ENCODE assay signal across 8 cellular contexts in the genomic region with DNA sequence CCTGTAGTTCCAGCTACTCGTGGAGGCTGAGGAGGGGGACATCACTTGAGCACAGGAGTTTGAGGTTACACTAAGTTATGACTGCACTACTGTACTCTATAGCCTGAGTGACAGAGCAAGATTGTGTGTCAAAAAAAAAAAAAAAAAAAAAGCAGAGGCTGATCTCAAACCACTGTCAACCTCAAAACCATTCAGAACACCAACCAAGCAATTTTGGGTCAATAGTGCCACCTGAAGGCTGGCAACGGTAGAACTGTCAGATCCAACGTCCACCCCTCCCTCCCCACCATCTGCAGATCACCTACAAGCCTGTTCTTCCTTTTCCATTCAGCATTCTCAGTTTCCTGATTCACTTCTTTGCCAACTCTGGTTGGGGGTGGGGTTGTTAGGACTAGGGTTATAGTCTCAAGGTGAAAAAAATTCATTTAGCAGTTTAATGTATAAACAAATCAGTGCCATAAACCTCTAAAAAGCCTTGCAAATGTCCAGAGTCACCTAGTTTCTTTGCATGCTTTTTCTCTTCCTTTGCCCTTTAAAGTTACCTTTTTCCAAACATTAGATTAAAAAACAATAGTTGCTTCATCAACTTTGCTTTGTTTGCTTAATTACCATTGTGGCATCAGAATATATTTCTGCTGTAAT. TPM values are rescaled to one million over a fixed set of nuclear protein-coding genes. Genes with fewer than 3 reads are reported as not detected.
DNase-seq lines count a peak whose midpoint lies in the region; ATAC-seq and TF ChIP-seq lines count a peak whose summit lies in the region.

No MANE protein-coding gene starts in this region.

- no peak overlapping the region for H3K27ac ChIP-seq in C4-2B
- H3K27ac ChIP-seq in vagina: no peak overlapping the region

- H3K27ac Mint-ChIP-seq in activated T-helper 17 cell treated with anti-CD3 and anti-CD28 coated beads, Interleukin-2, amount 50 U/mL, for 72 hours: peak overlapping the region; percentile 97
- H3K27ac Mint-ChIP-seq in progenitor cell of endocrine pancreas: no peak overlapping the region

- peak overlapping the region; percentile 96 for H3K4me3 Mint-ChIP-seq in activated T-helper 17 cell treated with anti-CD3 and anti-CD28 coated beads, Interleukin-2, amount 50 U/mL, for 72 hours
- H3K4me3 Mint-ChIP-seq in progenitor cell of endocrine pancreas (ENCODE audit: low read depth): peak overlapping the region; percentile 36

- peaks cover 51% of the 10 kb centered on the region for H3K36me3 Mint-ChIP-seq in activated T-helper 17 cell treated with anti-CD3 and anti-CD28 coated beads, Interleukin-2, amount 50 U/mL, for 72 hours (ENCODE audit: low read depth)
- peaks cover 7% of the 10 kb centered on the region for H3K36me3 Mint-ChIP-seq in progenitor cell of endocrine pancreas (ENCODE audit: insufficient read depth)

- DNase-seq in Jurkat, Clone E6-1 (ENCODE audit: low read depth, low spot score): peak; percentile 82
- peak; percentile 63 for DNase-seq in RPMI7951 (ENCODE audit: low read depth)
- peak; percentile 63 for DNase-seq in fibroblast of villous mesenchyme (ENCODE audit: low read depth)
- peak; percentile 55 for DNase-seq in progenitor cell of endocrine pancreas (ENCODE audit: low spot score, unreplicated experiment)
- DNase-seq in vagina (ENCODE audit: extremely low spot score in 2 of 2): no peak

- no peaks in the 10 kb centered on the region for H3K9me3 Mint-ChIP-seq in activated T-helper 17 cell treated with anti-CD3 and anti-CD28 coated beads, Interleukin-2, amount 50 U/mL, for 72 hours
- H3K9me3 Mint-ChIP-seq in progenitor cell of endocrine pancreas (ENCODE audit: low read depth): no peaks in the 10 kb centered on the region

- H3K27me3 Mint-ChIP-seq in activated T-helper 17 cell treated with anti-CD3 and anti-CD28 coated beads, Interleukin-2, amount 50 U/mL, for 72 hours: no peaks in the 10 kb centered on the region
- peaks cover 7% of the 10 kb centered on the region for H3K27me3 Mint-ChIP-seq in progenitor cell of endocrine pancreas

- peaks cover 23% of the 10 kb centered on the region for H3K4me1 ChIP-seq in vagina

- TF ChIP-seq POLR2A in vagina (IDR thresholded peaks at IDR 0.05): no peak

- H3K9me3 ChIP-seq in vagina: no peaks in the 10 kb centered on the region

- peak; percentile 86 for TF ChIP-seq CTCF in C4-2B (conservative IDR thresholded peaks at IDR 0.05)
- TF ChIP-seq CTCF in fibroblast of villous mesenchyme (IDR thresholded peaks at IDR 0.05; ENCODE audit: insufficient read depth, low read depth, low read length): peak; percentile 61
- peak; percentile 72 for TF ChIP-seq CTCF in progenitor cell of endocrine pancreas (IDR thresholded peaks at IDR 0.05; ENCODE audit: unreplicated experiment)
- TF ChIP-seq CTCF in vagina (IDR thresholded peaks at IDR 0.05): peak in 2 of 3 experiments; percentile 29 to 45

- peaks cover 20% of the 10 kb centered on the region for H3K4me1 Mint-ChIP-seq in activated T-helper 17 cell treated with anti-CD3 and anti-CD28 coated beads, Interleukin-2, amount 50 U/mL, for 72 hours
- peaks cover 8% of the 10 kb centered on the region for H3K4me1 Mint-ChIP-seq in progenitor cell of endocrine pancreas (ENCODE audit: low read depth)

- peak; percentile 44 for ATAC-seq in GM18909 (IDR thresholded peaks at IDR 0.05; ENCODE audit: poor library complexity, unreplicated experiment)
- peak; percentile 33 for ATAC-seq in activated T-helper 17 cell treated with anti-CD3 and anti-CD28 coated beads, Interleukin-2, amount 50 U/mL, for 72 hours (replicated peaks)

- H3K36me3 ChIP-seq in vagina: peaks cover 0 to 12% of the 10 kb centered on the region in 2 donors

- H3K4me3 ChIP-seq in Jurkat, Clone E6-1 (ENCODE audit: low read length): no peak overlapping the region
- H3K4me3 ChIP-seq in fibroblast of villous mesenchyme (ENCODE audit: low read depth, low read length) (no peak overlapping the region), vagina (no peak overlapping the region)

- intact Hi-C loops in vagina (cut with DNase I): loop anchor here (10.0 kb wide), 1 partner anchor 197 kb away; no protein-coding TSS in a partner anchor

- H3K27me3 ChIP-seq in vagina: no peaks in the 10 kb centered on the region

RNA-seq across cellular contexts. Expression of gene MRPS33, which starts 2.6 kb away (rescaled TPM):
- polyA plus RNA-seq in Jurkat, Clone E6-1 (2012; ENCODE audit: insufficient read depth, insufficient read length): 120 TPM
- total RNA-seq in RPMI7951 (2014; rRNA removed; shearing (Covaris generic)): 55.7 and 70.3 TPM in 2 replicates
- total RNA-seq in activated T-helper 17 cell treated with anti-CD3 and anti-CD28 coated beads, Interleukin-2, amount 50 U/mL, for 72 hours: 10 to 100 TPM; 53.6 to 87.4 TPM
- total RNA-seq in fibroblast of villous mesenchyme: 20.0 and 20.7 TPM in 2 replicates
- 48.5 and 49.6 TPM in 2 replicates for total RNA-seq in progenitor cell of endocrine pancreas
- total RNA-seq in vagina: 5.9 TPM

Comparison
In these comparisons a context has a peak if more than half of its experiments do, and no peak if none do; other contexts are left out.
1. DNase-seq: peak in Jurkat, Clone E6-1 (single experiment), RPMI7951 (single experiment), fibroblast of villous mesenchyme (single experiment) and progenitor cell of endocrine pancreas (single experiment); none in vagina (0 of 2).
2. Peak in every context shown above with its lines, with median percentiles within 50 percentile points of each other: CTCF ChIP-seq.